In the genomic region with DNA sequence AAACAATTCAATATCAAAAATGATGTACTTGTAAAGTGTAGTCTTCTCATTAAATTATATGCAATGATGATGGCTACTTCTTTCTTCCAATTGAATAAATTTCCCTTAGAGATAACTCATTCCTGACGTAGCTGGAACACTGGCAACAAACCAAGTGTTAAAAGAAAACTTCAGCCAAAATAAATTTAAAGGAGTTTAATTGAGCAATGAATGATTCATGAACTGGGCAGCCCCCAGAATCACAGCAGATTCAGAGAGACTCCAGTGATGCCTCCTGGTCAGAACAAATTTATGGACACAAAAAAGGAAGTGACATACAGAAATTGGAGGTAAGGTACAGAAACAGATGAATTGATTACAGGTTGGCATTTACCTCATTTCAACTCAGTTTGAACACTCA, we compare ENCODE assay signal across 31 cellular contexts.
"Had no signal": no experiment of that assay in that cellular context is flagged by ENCODE, and none has a peak within 500 bp of the region (broad histone marks: within the 10 kb centered on the region; RNA-seq: fewer than 3 reads in every experiment).

No MANE protein-coding gene starts in this region.

- H3K27ac ChIP-seq: ascending aorta, body of pancreas, brain microvascular endothelial cell, cardiac muscle cell, VCaP had no signal

- ATAC-seq: activated CD4-positive, alpha-beta T cell treated with anti-CD3 and anti-CD28 coated beads for 36 hours; activated CD8-positive, alpha-beta memory T cell treated with anti-CD3 and anti-CD28 coated beads, Interleukin-2, amount 10 ng/mL, durations not matched to agents 7 days and 5 days; activated CD8-positive, alpha-beta T cell treated with anti-CD3 and anti-CD28 coated beads, Interleukin-2, amount 10 ng/mL, durations not matched to agents 7 days and 5 days; activated naive CD8-positive, alpha-beta T cell treated with anti-CD3 and anti-CD28 coated beads, Interleukin-2, amount 50 U/mL, for 24 hours; body of pancreas had no signal

- DNase-seq: activated B cell treated with CpG ODN at 0.5 μM for 24 hours; activated CD4-positive, alpha-beta memory T cell treated with anti-CD3 and anti-CD28 coated beads, Interleukin-2, amount 10 ng/mL, durations not matched to agents 7 days and 5 days; activated CD4-positive, alpha-beta T cell treated with anti-CD3 and anti-CD28 coated beads for 1 hour; activated CD4-positive, alpha-beta T cell treated with anti-CD3 and anti-CD28 coated beads for 36 hours; activated CD4-positive, alpha-beta T cell treated with anti-CD3 and anti-CD28 coated beads for 48 hours; activated CD4-positive, alpha-beta T cell treated with anti-CD3 and anti-CD28 coated beads, Interleukin-2, amount 10 ng/mL, durations not matched to agents 7 days and 5 days; activated CD4-positive, alpha-beta T cell treated with anti-CD3 and anti-CD28 coated beads, Interleukin-2, amount 50 U/mL, for 48 hours; activated CD8-positive, alpha-beta memory T cell treated with anti-CD3 and anti-CD28 coated beads for 24 hours; activated CD8-positive, alpha-beta memory T cell treated with anti-CD3 and anti-CD28 coated beads, Interleukin-2, amount 10 ng/mL, durations not matched to agents 7 days and 5 days; activated CD8-positive, alpha-beta memory T cell treated with anti-CD3 and anti-CD28 coated beads, Interleukin-2, amount 50 U/mL, for 48 hours; activated CD8-positive, alpha-beta T cell treated with anti-CD3 and anti-CD28 coated beads, Interleukin-2, amount 10 ng/mL, durations not matched to agents 7 days and 5 days; activated effector memory CD4-positive, alpha-beta T cell treated with Interleukin-2 at 50 U/mL for 16 hours; activated gamma-delta T cell; activated naive CD4-positive, alpha-beta T cell treated with anti-CD3 and anti-CD28 coated beads, Interleukin-2, amount 10 ng/mL, durations not matched to agents 7 days and 5 days; activated naive CD4-positive, alpha-beta T cell treated with Interleukin-2 at 50 U/mL for 16 hours; activated naive CD8-positive, alpha-beta T cell treated with anti-CD3 and anti-CD28 coated beads, Interleukin-2, amount 10 ng/mL, durations not matched to agents 7 days and 5 days; activated naive CD8-positive, alpha-beta T cell treated with anti-CD3 and anti-CD28 coated beads, Interleukin-2, amount 50 U/mL, for 24 hours; activated T-cell treated with anti-CD3 and anti-CD28 coated beads, Interleukin-2, amount 50 U/mL, for 24 hours; activated T-cell treated with anti-CD3 and anti-CD28 coated beads, Interleukin-2, amount 50 U/mL, for 48 hours; amygdala; anterior cingulate cortex; body of pancreas; brain microvascular endothelial cell; caudate nucleus; cerebellar nuclear complex; T-helper 1 cell; T-helper 2 cell; T-helper 9 cell had no signal

- H3K4me3 ChIP-seq: ascending aorta, body of pancreas, cardiac muscle cell had no signal

- H3K27me3 ChIP-seq: ascending aorta, body of pancreas, brain microvascular endothelial cell, cardiac muscle cell had no signal

- H3K4me1 ChIP-seq: ascending aorta had no signal

- H3K9me3 ChIP-seq: ascending aorta, body of pancreas had no signal

- H3K36me3 ChIP-seq: ascending aorta, brain microvascular endothelial cell, cardiac muscle cell had no signal
